Comparison of ENCODE assay signal across 1 cellular context in the genomic region with DNA sequence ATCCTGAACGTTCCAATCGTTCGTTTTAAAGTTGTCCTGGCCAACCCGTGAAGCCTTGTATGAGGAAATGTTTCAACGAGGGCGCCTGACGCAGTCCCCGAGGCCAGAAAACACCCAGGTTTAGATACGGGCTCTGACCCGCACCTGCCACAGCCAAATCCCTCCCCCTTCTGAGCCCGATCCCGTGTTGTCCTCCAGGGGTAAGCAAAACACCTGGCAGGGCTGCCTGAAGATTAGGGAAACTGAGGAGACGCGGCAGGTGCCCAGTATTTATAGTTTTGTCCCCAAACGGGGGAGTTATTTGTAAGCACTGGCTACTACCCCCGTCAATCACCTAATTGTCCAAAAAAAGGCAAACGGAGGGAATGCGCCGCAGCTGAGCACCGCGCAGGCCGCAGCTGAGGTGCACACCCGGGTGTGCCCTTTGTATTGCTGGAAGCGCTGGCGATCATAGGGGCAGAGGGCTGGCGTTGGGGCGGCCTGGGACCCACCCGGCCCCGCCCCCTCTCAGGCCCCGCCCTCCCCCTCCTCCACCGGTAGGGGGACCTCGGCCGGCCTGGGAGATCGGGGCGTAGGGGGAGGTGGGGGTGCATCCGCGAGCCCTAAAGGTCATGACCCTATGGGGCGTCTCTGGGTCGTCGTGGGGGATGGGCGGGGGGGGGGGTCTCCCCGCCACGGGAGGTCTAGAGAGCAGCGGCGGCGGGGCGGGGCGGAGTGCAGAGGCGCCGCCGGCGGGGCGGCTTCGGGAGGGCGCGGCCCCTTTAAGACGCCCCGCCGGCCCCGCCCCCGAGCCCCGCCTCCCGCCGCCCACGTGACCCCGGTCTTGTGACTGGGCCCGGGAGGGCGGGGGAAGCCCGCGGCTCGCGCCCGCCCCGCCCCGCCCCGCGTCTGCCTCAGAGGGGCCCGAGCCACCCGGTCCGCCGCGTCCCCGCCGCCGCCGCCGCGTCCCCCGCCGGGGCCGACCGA.
TF ChIP-seq lines count a peak whose summit lies in the region.

A gene with protein sequence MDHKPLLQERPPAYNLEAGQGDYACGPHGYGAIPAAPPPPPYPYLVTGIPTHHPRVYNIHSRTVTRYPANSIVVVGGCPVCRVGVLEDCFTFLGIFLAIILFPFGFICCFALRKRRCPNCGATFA (plus strand): TSS at position 896 of the 966 bp plus-strand sequence. CDS start 110 bp downstream, outside the sequence.

TF ChIP-seq in HEK293T, 16 proteins besides CTCF, POLR2A, EP300 and RAD21 (continued from another document):
- TF ChIP-seq, protein P1, sequence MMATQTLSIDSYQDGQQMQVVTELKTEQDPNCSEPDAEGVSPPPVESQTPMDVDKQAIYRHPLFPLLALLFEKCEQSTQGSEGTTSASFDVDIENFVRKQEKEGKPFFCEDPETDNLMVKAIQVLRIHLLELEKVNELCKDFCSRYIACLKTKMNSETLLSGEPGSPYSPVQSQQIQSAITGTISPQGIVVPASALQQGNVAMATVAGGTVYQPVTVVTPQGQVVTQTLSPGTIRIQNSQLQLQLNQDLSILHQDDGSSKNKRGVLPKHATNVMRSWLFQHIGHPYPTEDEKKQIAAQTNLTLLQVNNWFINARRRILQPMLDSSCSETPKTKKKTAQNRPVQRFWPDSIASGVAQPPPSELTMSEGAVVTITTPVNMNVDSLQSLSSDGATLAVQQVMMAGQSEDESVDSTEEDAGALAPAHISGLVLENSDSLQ (IDR thresholded peaks at IDR 0.05): peak; percentile 61
